Comparison of ENCODE assay signal across 23 cellular contexts in genomic region chr16:51591480-51591879, GRCh38.
A peak's percentile ranks its signal among the peaks of the same experiment; 100 is the strongest.
DNase-seq lines count a peak whose midpoint lies in the region; ATAC-seq and TF ChIP-seq lines count a peak whose summit lies in the region.
"Had no signal": no experiment of that assay in that cellular context is flagged by ENCODE, and none has a peak within 500 bp of the region (broad histone marks: within the 10 kb centered on the region; RNA-seq: fewer than 3 reads in every experiment).

No MANE protein-coding gene starts in this region.

- H3K27ac Mint-ChIP-seq in neural progenitor cell: no peak overlapping the region

- no peak overlapping the region for H3K27ac ChIP-seq in neural progenitor cell
- H3K27ac ChIP-seq: 22Rv1, C4-2B, GM23248, KMS-11, RWPE1 had no signal

- peaks cover 12% of the 10 kb centered on the region for H3K4me1 Mint-ChIP-seq in neural progenitor cell

- no peaks in the 10 kb centered on the region for H3K36me3 Mint-ChIP-seq in neural progenitor cell

- peak overlapping the region; percentile 73 for H2AFZ ChIP-seq in neural progenitor cell (replicated peaks)

- H3K9ac ChIP-seq in neural progenitor cell: no peak overlapping the region
- H3K9ac ChIP-seq: GM23248, KMS-11, SK-N-SH had no signal

- no peaks in the 10 kb centered on the region for H3K79me2 ChIP-seq in neural progenitor cell (ENCODE audit: low read depth)

- no peaks in the 10 kb centered on the region for H3K9me3 ChIP-seq in neural progenitor cell (ENCODE audit: low read depth)
- H3K9me3 ChIP-seq: SK-N-SH had no signal

- ATAC-seq in GM21367 (IDR thresholded peaks at IDR 0.05; ENCODE audit: unreplicated experiment): no peak

- no peaks in the 10 kb centered on the region for H3K36me3 ChIP-seq in neural progenitor cell

- peak overlapping the region; percentile 68 for H3K4me2 ChIP-seq in neural progenitor cell
- H3K4me2 ChIP-seq: KMS-11, SK-N-SH had no signal

- no peak for TF ChIP-seq CTCF in epithelial cell of proximal tubule (conservative IDR thresholded peaks at IDR 0.05; ENCODE audit: low read depth, low read length)
- no peak for TF ChIP-seq CTCF in neural progenitor cell (IDR thresholded peaks at IDR 0.05)
- no peak for TF ChIP-seq CTCF in GM13977 (IDR thresholded peaks at IDR 0.05; ENCODE audit: extremely low read depth, insufficient read depth, missing control alignments)

- H3K4me3 ChIP-seq in epithelial cell of proximal tubule (ENCODE audit: low read depth, low read length) (peak overlapping the region; percentile 30), neural progenitor cell (peak overlapping the region; percentile 14)
- H3K4me3 ChIP-seq: GM23248 had no signal

- H3K4me3 Mint-ChIP-seq in neural progenitor cell: no peak overlapping the region

- H3K4me1 ChIP-seq in neural progenitor cell: peaks cover 20% of the 10 kb centered on the region

- no peaks in the 10 kb centered on the region for H3K27me3 ChIP-seq in neural progenitor cell

- H3K27me3 Mint-ChIP-seq in neural progenitor cell (ENCODE audit: insufficient read depth, low read depth): peaks cover 3% of the 10 kb centered on the region

- in situ Hi-C loops in GM13977 (cut with MboI; ENCODE audit: low pct_unique_long_range_greater_than_20kb, low sequenced_read_pairs, unreplicated experiment): no loop called here

- no peaks in the 10 kb centered on the region for H3K9me3 Mint-ChIP-seq in neural progenitor cell

- peak; percentile 52 for DNase-seq in NCI-H510A treated with DMSO at 0.1 percent for 48 hours (lab: John Stamatoyannopoulos, UW)
- DNase-seq in NCI-H510A (lab: John Stamatoyannopoulos, UW): no peak
- DNase-seq in epithelial cell of proximal tubule (ENCODE audit: low read depth): no peak
- DNase-seq in neural progenitor cell (ENCODE audit: low spot score): no peak
- DNase-seq in GM13977 (ENCODE audit: low spot score): no peak
- DNase-seq in mucosa of gallbladder (ENCODE audit: low spot score): no peak
- no peak for DNase-seq in GDM1 (lab: John Stamatoyannopoulos, UW)
- DNase-seq: DMS53; GF-D8; GM23248; HCEC 1CT; IMR-90; NCI-H146; NCI-H2227 treated with DMSO at 0.1 percent for 48 hours; NCI-H524; NK-92 treated with Interleukin-12 subunit alpha and Interleukin-12 subunit beta, amount 100 ng/mL, for 24 hours; SHP77 treated with DMSO at 0.1 percent for 48 hours; SK-N-SH had no signal

- peaks cover 14% of the 10 kb centered on the region for H3F3A ChIP-seq in neural progenitor cell (ENCODE audit: low read depth)

- no peaks in the 10 kb centered on the region for H4K20me1 ChIP-seq in neural progenitor cell (ENCODE audit: low read depth)
